Comparison of ENCODE assay signal across 8 cellular contexts in genomic region chr12:110100315-110100970, GRCh38. TPM values are rescaled to one million over a fixed set of nuclear protein-coding genes. Genes with fewer than 3 reads are reported as not detected.
A peak's percentile ranks its signal among the peaks of the same experiment; 100 is the strongest.
DNase-seq lines count a peak whose midpoint lies in the region; ATAC-seq, FAIRE-seq and TF ChIP-seq lines count a peak whose summit lies in the region.

No MANE protein-coding gene starts in this region.

- no peak for TF ChIP-seq POLR2A in K562 (conservative IDR thresholded peaks at IDR 0.05)

- CTCF ChIA-PET in K562 (lab: Yijun Ruan, JAX; ENCODE audit: low intra/inter-chr PET ratio), result interaction anchor here (0.5 to 1.8 kb wide), 15 partner anchors 24 to 787 kb away, joined by 3 to 11 read pairs (median 3); partner anchors contain the start of genes C12orf76 and IFT81

- H3K4me1 ChIP-seq in K562 (replicated peaks in 1 of 2; ENCODE audit: control insufficient read depth in 2 of 2, insufficient read depth in 2 of 2, low read length in 2 of 2), result peaks cover 6 to 13% of the 10 kb centered on the region in 2 experiments; a peak in 4 of 5 replicates

- H3K9me1 ChIP-seq in K562 (ENCODE audit: control insufficient read depth, insufficient read depth, low read length), result no peaks in the 10 kb centered on the region

- H3K4me2 ChIP-seq in K562 (ENCODE audit: insufficient read depth, low read length), result peak overlapping the region; percentile 15; the same call in 1 of the 2 replicates

- TF ChIP-seq RAD21 in K562 (CRISPR knock-in tag; conservative IDR thresholded peaks at IDR 0.05 in 1 of 2, IDR thresholded peaks at IDR 0.05 in 1 of 2), result peak; percentile 82 to 91

- TF ChIP-seq EP300 in K562 (IDR thresholded peaks at IDR 0.05; ENCODE audit: low read length), result no peak

- H3K27me3 ChIP-seq in K562 (ENCODE audit: control insufficient read depth in 2 of 2, insufficient read depth in 2 of 2, low read length in 2 of 2), result no peaks in the 10 kb centered on the region

- WGBS in K562 (ENCODE audit: insufficient coverage, low coverage, missing lambda C conversion rate), result 26% methylated on average over 8 of the region's 8 CpGs

- DNase-seq in NCI-H187 (lab: John Stamatoyannopoulos, UW) (peak; percentile 20 to 22), T-helper 9 cell (peak; percentile 46), K562 (ENCODE audit: extremely low read depth in 1 of 4, low spot score in 3 of 4) (peak; percentile 61 to 84 (median 62)), iPS-NIHi11 (ENCODE audit: low spot score) (peak; percentile 74)
- DNase-seq in stimulated activated CD4-positive, alpha-beta T cell treated with anti-CD3 and anti-CD28 coated beads, Interleukin-12 subunit alpha, Interleukin-12 subunit beta, amount 100 ng/mL, for 4 hours, result peak; percentile 49

- no peaks in the 10 kb centered on the region for H3K36me3 ChIP-seq in K562 (ENCODE audit: control insufficient read depth, insufficient read depth, low read length)

- no peak overlapping the region; a peak in 1 of 4 replicates for H3K9ac ChIP-seq in K562 (ENCODE audit: insufficient read depth in 1 of 2, low read depth in 2 of 2, low read length in 2 of 2)

- TF ChIP-seq CTCF in 22Rv1 (IDR thresholded peaks at IDR 0.05) (peak; percentile 98), K562 (IDR thresholded peaks at IDR 0.05 in 2 of 3, conservative IDR thresholded peaks at IDR 0.05 in 1 of 3; ENCODE audit: insufficient read depth in 2 of 3, low read depth in 1 of 3, low read length in 3 of 3) (peak; percentile 83 to 87 (median 86))

- peak overlapping the region; percentile 19; the same call in 1 of the 2 replicates for H3K27ac ChIP-seq in 22Rv1
- H3K27ac ChIP-seq in K562 (ENCODE audit: extremely low read depth, low read depth, low read length), result no peak overlapping the region; the same call in 2 of the 3 replicates

- intact Hi-C loops in K562 (cut with micrococcal nuclease), result loop anchor here (1.0 to 10.0 kb wide), 7 partner anchors 83 to 502 kb away; partner anchors contain the start of gene ATP2A2

- in situ Hi-C loops in K562 (cut with MboI), result loop anchor here (10.0 kb wide), 1 partner anchor 324 kb away; no protein-coding TSS in a partner anchor

- H3K79me2 ChIP-seq in K562 (ENCODE audit: control insufficient read depth, insufficient read depth, low read length), result no peaks in the 10 kb centered on the region

- H2AFZ ChIP-seq in K562 (ENCODE audit: low read depth, low read length), result peak overlapping the region; percentile 75

- H4K20me1 ChIP-seq in K562 (replicated peaks; ENCODE audit: control insufficient read depth, insufficient read depth, low read length), result no peaks in the 10 kb centered on the region

- H3K4me3 ChIP-seq in K562, result no peak overlapping the region

- peak; percentile 90 for FAIRE-seq in K562 (lab: Jason Lieb, UNC)

- POLR2A ChIA-PET in K562 (lab: Yijun Ruan, JAX), result no interaction called here

- no TSS peak for BruUV-seq in K562 (replicated peaks; lab: Mats Ljungman, UMichigan)

- ATAC-seq in GM18499 (IDR thresholded peaks at IDR 0.05; ENCODE audit: insufficient read depth, unreplicated experiment) (peak; percentile 87), HG02884 (IDR thresholded peaks at IDR 0.05; ENCODE audit: unreplicated experiment) (peak; percentile 84), K562 (peak; percentile 72)

- H3K9me3 ChIP-seq in K562 (replicated peaks; ENCODE audit: control insufficient read depth, insufficient read depth, low read depth, low read length), result no peaks in the 10 kb centered on the region

TF ChIP-seq in K562, 482 proteins besides CTCF, POLR2A, EP300 and RAD21 (continues in another document):
- TF ChIP-seq RBFOX2 (IDR thresholded peaks at IDR 0.05; ENCODE audit: low read depth, low read length), result no peak
- no peak for TF ChIP-seq JUNB (CRISPR knock-in tag; conservative IDR thresholded peaks at IDR 0.05)
- TF ChIP-seq NR2F6 (CRISPR knock-in tag; IDR thresholded peaks at IDR 0.05), result no peak
- no peak for TF ChIP-seq MECOM (CRISPR knock-in tag; IDR thresholded peaks at IDR 0.05)
- TF ChIP-seq, protein P1, sequence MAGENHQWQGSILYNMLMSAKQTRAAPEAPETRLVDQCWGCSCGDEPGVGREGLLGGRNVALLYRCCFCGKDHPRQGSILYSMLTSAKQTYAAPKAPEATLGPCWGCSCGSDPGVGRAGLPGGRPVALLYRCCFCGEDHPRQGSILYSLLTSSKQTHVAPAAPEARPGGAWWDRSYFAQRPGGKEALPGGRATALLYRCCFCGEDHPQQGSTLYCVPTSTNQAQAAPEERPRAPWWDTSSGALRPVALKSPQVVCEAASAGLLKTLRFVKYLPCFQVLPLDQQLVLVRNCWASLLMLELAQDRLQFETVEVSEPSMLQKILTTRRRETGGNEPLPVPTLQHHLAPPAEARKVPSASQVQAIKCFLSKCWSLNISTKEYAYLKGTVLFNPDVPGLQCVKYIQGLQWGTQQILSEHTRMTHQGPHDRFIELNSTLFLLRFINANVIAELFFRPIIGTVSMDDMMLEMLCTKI (IDR thresholded peaks at IDR 0.05; ENCODE audit: partially characterized antibody), result no peak
- TF ChIP-seq HMG20B (CRISPR knock-in tag; IDR thresholded peaks at IDR 0.05), result no peak
- TF ChIP-seq ATF1 (CRISPR knock-in tag; IDR thresholded peaks at IDR 0.05), result no peak
- 0 out of 2 replicates have a peak, but pooled peaks have one; percentile 40 for TF ChIP-seq ATF1 (tag; IDR thresholded peaks at IDR 0.05)
- no peak for TF ChIP-seq TGIF2 (CRISPR knock-in tag; IDR thresholded peaks at IDR 0.05)
- no peak for TF ChIP-seq THRAP3 (IDR thresholded peaks at IDR 0.05; ENCODE audit: borderline replicate concordance)
- no peak for TF ChIP-seq HINFP (tag; conservative IDR thresholded peaks at IDR 0.05; ENCODE audit: low read depth)
- no peak for TF ChIP-seq PHF21A (IDR thresholded peaks at IDR 0.05; ENCODE audit: borderline replicate concordance, low read depth)
- no peak for TF ChIP-seq KDM4B (IDR thresholded peaks at IDR 0.05; ENCODE audit: borderline replicate concordance in 2 of 2, low read depth in 1 of 2)
- TF ChIP-seq HLTF (IDR thresholded peaks at IDR 0.05), result no peak

RNA-seq across cellular contexts. Expression of gene IFT81, which starts 23.7 kb away (rescaled TPM):
- total RNA-seq in K562 (2011; cell fraction: chromatin; rRNA removed; ENCODE audit: low replicate concordance), result 5.5 and 19.3 TPM in 2 replicates
- total RNA-seq in K562 (2011; cell fraction: nucleolus; rRNA removed), result 2.5 and 4.1 TPM in 2 replicates
- total RNA-seq in K562 (2011; cell fraction: nucleoplasm; rRNA removed), result 5.0 and 8.4 TPM in 2 replicates
- 6.1 and 7.6 TPM in 2 replicates for total RNA-seq in K562 (2014; rRNA removed)
- total RNA-seq in K562 (2014; rRNA removed; fragmentation: Illumina TruSeq; extraction: Trizol), result 9.1 and 11.2 TPM in 2 replicates
- total RNA-seq in K562 (2015; rRNA removed; fragmentation: Illumina TruSeq; extraction: Trizol), result 8.7 and 8.9 TPM in 2 replicates
- 6.7 and 7.2 TPM in 2 replicates for total RNA-seq in K562 (2021)
- 6.6 and 9.8 TPM in 2 replicates for polyA plus RNA-seq in K562 (2011; rRNA removed)
- 1.4 and 1.7 TPM in 2 replicates for polyA plus RNA-seq in K562 (2011; cell fraction: cytosol; rRNA removed)
- 5.2 and 7.1 TPM in 2 replicates for polyA plus RNA-seq in K562 (2011; cell fraction: nucleus; rRNA removed)
- polyA plus RNA-seq in K562 (2012), result 6.8 and 8.2 TPM in 2 replicates
- 7.9 and 8.3 TPM in 2 replicates for polyA plus RNA-seq in K562 (2014; fragmentation: Illumina TruSeq; extraction: Trizol)
- polyA plus RNA-seq in K562 (2014; fragmentation: Nextera tagmentation; extraction: Ambion mirVana), result 1 to 10 TPM; 2.8 to 5.0 TPM
- polyA plus RNA-seq in K562 (2014; rRNA removed), result 8.7 and 11.9 TPM in 2 replicates
- 5.4 and 7.1 TPM in 2 replicates for polyA minus RNA-seq in K562 (2011; rRNA and poly(A)+ RNA removed)
- 3.0 and 4.2 TPM in 2 replicates for polyA minus RNA-seq in K562 (2011; cell fraction: cytosol; rRNA and poly(A)+ RNA removed)
- 3.6 and 7.2 TPM in 2 replicates for polyA minus RNA-seq in K562 (2011; cell fraction: nucleus; rRNA and poly(A)+ RNA removed)

RNA-seq across cellular contexts. Expression of gene C12orf76, which starts 52.1 kb away (rescaled TPM):
- 50.6 and 54.2 TPM in 2 replicates for total RNA-seq in K562 (2011; cell fraction: chromatin; rRNA removed; ENCODE audit: low replicate concordance)
- 31.8 and 34.5 TPM in 2 replicates for total RNA-seq in K562 (2011; cell fraction: nucleolus; rRNA removed)
- 53.2 and 69.8 TPM in 2 replicates for total RNA-seq in K562 (2011; cell fraction: nucleoplasm; rRNA removed)
- total RNA-seq in K562 (2014; rRNA removed), result 11.9 and 14.2 TPM in 2 replicates
- total RNA-seq in K562 (2014; rRNA removed; fragmentation: Illumina TruSeq; extraction: Trizol), result 13.0 and 13.1 TPM in 2 replicates
- total RNA-seq in K562 (2015; rRNA removed; fragmentation: Illumina TruSeq; extraction: Trizol), result 9.6 and 12.2 TPM in 2 replicates
- 13.3 and 13.6 TPM in 2 replicates for total RNA-seq in K562 (2021)
- polyA plus RNA-seq in K562 (2011; rRNA removed), result 38.6 and 46.7 TPM in 2 replicates
- polyA plus RNA-seq in K562 (2011; cell fraction: cytosol; rRNA removed), result 23.1 and 42.1 TPM in 2 replicates
- 31.9 and 42.8 TPM in 2 replicates for polyA plus RNA-seq in K562 (2011; cell fraction: nucleus; rRNA removed)
- polyA plus RNA-seq in K562 (2012), result 17.4 and 30.2 TPM in 2 replicates
- 12.3 and 14.4 TPM in 2 replicates for polyA plus RNA-seq in K562 (2014; fragmentation: Illumina TruSeq; extraction: Trizol)
- polyA plus RNA-seq in K562 (2014; fragmentation: Nextera tagmentation; extraction: Ambion mirVana), result 1 to 10 TPM; 6.3 to 7.0 TPM
- 17.8 and 23.5 TPM in 2 replicates for polyA plus RNA-seq in K562 (2014; rRNA removed)
- polyA minus RNA-seq in K562 (2011; rRNA and poly(A)+ RNA removed), result 18.1 and 26.6 TPM in 2 replicates
- polyA minus RNA-seq in K562 (2011; cell fraction: cytosol; rRNA and poly(A)+ RNA removed), result 8.9 and 22.8 TPM in 2 replicates
- polyA minus RNA-seq in K562 (2011; cell fraction: nucleus; rRNA and poly(A)+ RNA removed), result 7.1 and 10.1 TPM in 2 replicates

Comparison
In these comparisons a context has a peak if more than half of its experiments do, and no peak if none do; other contexts are left out.
1. DNase-seq: peak in every context shown above with its lines; median percentile 74 in iPS-NIHi11; 62 in K562; 49 in stimulated activated CD4-positive, alpha-beta T cell treated with anti-CD3 and anti-CD28 coated beads, Interleukin-12 subunit alpha, Interleukin-12 subunit beta, amount 100 ng/mL, for 4 hours; 46 in T-helper 9 cell; 21 in NCI-H187.